In the genomic region with DNA sequence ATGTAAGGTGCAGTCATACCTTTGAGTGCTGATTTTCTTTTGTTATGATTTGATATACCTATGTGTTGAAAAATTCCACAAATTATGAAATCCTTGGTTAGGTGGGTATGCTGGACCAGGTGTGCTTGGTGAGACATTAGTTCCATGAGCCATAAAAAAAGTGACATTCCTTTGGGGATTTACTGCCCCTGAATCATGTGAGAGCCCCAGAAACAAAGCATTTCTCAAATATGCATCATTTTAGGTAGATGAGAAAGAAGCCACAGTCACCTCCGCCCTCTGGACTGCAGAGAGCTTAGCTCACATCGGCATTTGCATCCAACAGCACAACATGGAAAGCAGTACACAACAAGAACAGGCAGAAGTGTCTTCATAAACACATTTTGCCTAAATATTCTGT, we compare ENCODE assay signal across 14 cellular contexts. TPM values are rescaled to one million over a fixed set of nuclear protein-coding genes. Genes with fewer than 3 reads are reported as not detected.
DNase-seq lines count a peak whose midpoint lies in the region; ATAC-seq, FAIRE-seq and TF ChIP-seq lines count a peak whose summit lies in the region.
"Had no signal": no experiment of that assay in that cellular context is flagged by ENCODE, and none has a peak within 500 bp of the region (broad histone marks: within the 10 kb centered on the region; RNA-seq: fewer than 3 reads in every experiment).

No MANE protein-coding gene starts in this region.

- H3K9me3 Mint-ChIP-seq in endothelial cell (ENCODE audit: unreplicated experiment): no peaks in the 10 kb centered on the region
- no peaks in the 10 kb centered on the region for H3K9me3 Mint-ChIP-seq in stimulated activated effector memory CD8-positive, alpha-beta T cell treated with anti-CD3 and anti-CD28 coated beads, Interleukin-12 subunit alpha, Interleukin-12 subunit beta, amount 100 ng/mL, for 72 hours

- peaks cover 75% of the 10 kb centered on the region for H3K4me1 Mint-ChIP-seq in endothelial cell (ENCODE audit: unreplicated experiment)
- H3K4me1 Mint-ChIP-seq in stimulated activated effector memory CD8-positive, alpha-beta T cell treated with anti-CD3 and anti-CD28 coated beads, Interleukin-12 subunit alpha, Interleukin-12 subunit beta, amount 100 ng/mL, for 72 hours: peaks cover 56% of the 10 kb centered on the region

- DNase-seq in ELR (ENCODE audit: low read depth) (peak; percentile 87), RCC 7860 (ENCODE audit: low spot score) (peak; percentile 43), endothelial cell (ENCODE audit: low spot score) (no peak), NCI-H1694 treated with DMSO at 0.1 percent for 48 hours (lab: John Stamatoyannopoulos, UW) (no peak), NCI-H510A (lab: John Stamatoyannopoulos, UW) (no peak)
- no peak for DNase-seq in stimulated activated effector memory CD8-positive, alpha-beta T cell treated with anti-CD3 and anti-CD28 coated beads, Interleukin-12 subunit alpha, Interleukin-12 subunit beta, amount 100 ng/mL, for 72 hours (ENCODE audit: low spot score in 2 of 2)
- DNase-seq in activated CD4-positive, alpha-beta T cell treated with anti-CD3 and anti-CD28 coated beads for 48 hours: no peak
- DNase-seq: activated CD4-positive, alpha-beta T cell treated with anti-CD3 and anti-CD28 coated beads, Interleukin-2, amount 50 U/mL, for 1 hour; caudate nucleus; glutamatergic neuron; left lung; NCI-H1436 treated with DMSO at 0.1 percent for 48 hours; right cardiac atrium had no signal

- H3K27me3 Mint-ChIP-seq in endothelial cell (ENCODE audit: unreplicated experiment): peaks cover 11% of the 10 kb centered on the region

- no peak for ATAC-seq in stimulated activated effector memory CD8-positive, alpha-beta T cell treated with anti-CD3 and anti-CD28 coated beads, Interleukin-12 subunit alpha, Interleukin-12 subunit beta, amount 100 ng/mL, for 72 hours

- no peak for TF ChIP-seq CTCF in endothelial cell (IDR thresholded peaks at IDR 0.05; ENCODE audit: unreplicated experiment)

- no peak overlapping the region for H3K4me3 Mint-ChIP-seq in endothelial cell (ENCODE audit: unreplicated experiment)
- no peak overlapping the region for H3K4me3 Mint-ChIP-seq in stimulated activated effector memory CD8-positive, alpha-beta T cell treated with anti-CD3 and anti-CD28 coated beads, Interleukin-12 subunit alpha, Interleukin-12 subunit beta, amount 100 ng/mL, for 72 hours

- no peak for FAIRE-seq in RCC 7860 (lab: Jason Lieb, UNC)
- FAIRE-seq: endometrium had no signal

- peak overlapping the region; percentile 75 for H3K27ac Mint-ChIP-seq in endothelial cell (ENCODE audit: unreplicated experiment)
- H3K27ac Mint-ChIP-seq in stimulated activated effector memory CD8-positive, alpha-beta T cell treated with anti-CD3 and anti-CD28 coated beads, Interleukin-12 subunit alpha, Interleukin-12 subunit beta, amount 100 ng/mL, for 72 hours: peak overlapping the region; percentile 86

- peaks cover 20% of the 10 kb centered on the region for H3K36me3 Mint-ChIP-seq in endothelial cell (ENCODE audit: low read depth, unreplicated experiment)
- H3K36me3 Mint-ChIP-seq in stimulated activated effector memory CD8-positive, alpha-beta T cell treated with anti-CD3 and anti-CD28 coated beads, Interleukin-12 subunit alpha, Interleukin-12 subunit beta, amount 100 ng/mL, for 72 hours: no peaks in the 10 kb centered on the region

RNA-seq across cellular contexts. Expression of a gene that starts 55.3 kb away (rescaled TPM):
- 231 TPM for total RNA-seq in endothelial cell (ENCODE audit: unreplicated experiment)

Comparison
In these comparisons a context has a peak if more than half of its experiments do, and no peak if none do; other contexts are left out.
1. DNase-seq: peak in ELR (single experiment) and RCC 7860 (single experiment); none in endothelial cell (single experiment), stimulated activated effector memory CD8-positive, alpha-beta T cell treated with anti-CD3 and anti-CD28 coated beads, Interleukin-12 subunit alpha, Interleukin-12 subunit beta, amount 100 ng/mL, for 72 hours (0 of 2), NCI-H1694 treated with DMSO at 0.1 percent for 48 hours (single experiment), activated CD4-positive, alpha-beta T cell treated with anti-CD3 and anti-CD28 coated beads for 48 hours (single experiment) and NCI-H510A (single experiment).